In genomic region chr1:54120698-54121481, GRCh38 we compare ENCODE assay signal across 10 cellular contexts. TPM values are rescaled to one million over a fixed set of nuclear protein-coding genes. Genes with fewer than 3 reads are reported as not detected.
DNase-seq lines count a peak whose midpoint lies in the region; ATAC-seq and TF ChIP-seq lines count a peak whose summit lies in the region.
"Had no signal": no experiment of that assay in that cellular context is flagged by ENCODE, and none has a peak within 500 bp of the region (broad histone marks: within the 10 kb centered on the region; RNA-seq: fewer than 3 reads in every experiment).

No MANE protein-coding gene starts in this region.

- intact Hi-C loops in breast epithelium (cut with DNase I; ENCODE audit: low total_unique reads) (loop anchor here (5.0 to 10.0 kb wide), 2 partner anchors 374 to 701 kb away; no protein-coding TSS in a partner anchor), MCF 10A (cut with micrococcal nuclease) (loop anchor here (1.0 to 2.0 kb wide), 2 partner anchors 286 to 368 kb away; no protein-coding TSS in a partner anchor)
- intact Hi-C loops in CD4-positive, alpha-beta memory T cell (cut with micrococcal nuclease): loop anchor here (2.0 kb wide), 2 partner anchors 286 to 690 kb away; partner anchors contain the start of gene SSBP3

- 60 to 66% methylated on average over 31 to 33 of the region's 33 CpGs for WGBS in tibial nerve, 2 donors

- H3K4me3 Mint-ChIP-seq in MCF 10A (ENCODE audit: unreplicated experiment): no peak overlapping the region
- no peak overlapping the region for H3K4me3 Mint-ChIP-seq in CD4-positive, alpha-beta memory T cell

- TF ChIP-seq EP300 in tibial nerve (IDR thresholded peaks at IDR 0.05): no peak

- TF ChIP-seq CTCF in breast epithelium (IDR thresholded peaks at IDR 0.05) (no peak), MCF 10A (IDR thresholded peaks at IDR 0.05; ENCODE audit: unreplicated experiment) (no peak), astrocyte of the cerebellum (IDR thresholded peaks at IDR 0.05; ENCODE audit: low read depth, low read length, missing control alignments) (no peak), tibial nerve (IDR thresholded peaks at IDR 0.05) (no peak), omental fat pad (IDR thresholded peaks at IDR 0.05) (no peak)

- in situ Hi-C loops in astrocyte of the cerebellum (cut with HindIII; ENCODE audit: low sequenced_read_pairs): no loop called here

- H3K27me3 ChIP-seq in breast epithelium (no peaks in the 10 kb centered on the region), tibial nerve (no peaks in the 10 kb centered on the region)
- peaks cover 3% of the 10 kb centered on the region for H3K27me3 ChIP-seq in CD4-positive, alpha-beta memory T cell (ENCODE audit: insufficient read depth, low read length)

- no peaks in the 10 kb centered on the region for H3K4me1 Mint-ChIP-seq in MCF 10A (ENCODE audit: insufficient read depth, unreplicated experiment)
- peaks cover 0 to 11% (median 7%) of the 10 kb centered on the region in 4 donors for H3K4me1 Mint-ChIP-seq in CD4-positive, alpha-beta memory T cell

- no peak for DNase-seq in breast epithelium (ENCODE audit: low spot score in 2 of 2)
- no peak for DNase-seq in MCF 10A (ENCODE audit: unreplicated experiment)
- DNase-seq in astrocyte of the cerebellum (ENCODE audit: low read depth): no peak
- peak; percentile 7 for DNase-seq in medulla oblongata (ENCODE audit: extremely low spot score)
- no peak for DNase-seq in tibial nerve (ENCODE audit: low spot score in 2 of 2)
- no peak for DNase-seq in omental fat pad (ENCODE audit: low spot score)
- DNase-seq in CD4-positive, alpha-beta memory T cell: no peak
- DNase-seq: NCI-H1105 had no signal

- no TSS peak for BruUV-seq in MCF 10A (replicated peaks; lab: Mats Ljungman, UMichigan)

- H3K36me3 ChIP-seq in breast epithelium: no peaks in the 10 kb centered on the region
- H3K36me3 ChIP-seq in tibial nerve: no peaks in the 10 kb centered on the region
- no peaks in the 10 kb centered on the region for H3K36me3 ChIP-seq in CD4-positive, alpha-beta memory T cell (ENCODE audit: insufficient read depth, low read length)

- TF ChIP-seq POLR2A in breast epithelium (IDR thresholded peaks at IDR 0.05): no peak
- TF ChIP-seq POLR2A in tibial nerve (IDR thresholded peaks at IDR 0.05): no peak

- H3K27ac ChIP-seq in breast epithelium (no peak overlapping the region), tibial nerve (peak overlapping the region in 1 of 4 donors; percentile 58)
- H3K27ac ChIP-seq in CD4-positive, alpha-beta memory T cell (ENCODE audit: low read depth, low read length): no peak overlapping the region

- H3K9me3 ChIP-seq in breast epithelium (no peaks in the 10 kb centered on the region), tibial nerve (no peaks in the 10 kb centered on the region)
- no peaks in the 10 kb centered on the region for H3K9me3 ChIP-seq in CD4-positive, alpha-beta memory T cell (ENCODE audit: control insufficient read depth in 1 of 2, low read length in 2 of 2)

- no peaks in the 10 kb centered on the region for H3K27me3 Mint-ChIP-seq in MCF 10A (ENCODE audit: insufficient read depth, unreplicated experiment)
- no peaks in the 10 kb centered on the region for H3K27me3 Mint-ChIP-seq in CD4-positive, alpha-beta memory T cell
- H3K27me3 Mint-ChIP-seq: stimulated activated naive CD8-positive, alpha-beta T cell treated with anti-CD3 and anti-CD28 coated beads, Interleukin-15, amount 100 ng/mL, for 72 hours had no signal

- H3K4me1 ChIP-seq in breast epithelium: peaks cover 0 to 4% of the 10 kb centered on the region in 2 donors
- H3K4me1 ChIP-seq in tibial nerve: peaks cover 0 to 13% (median 8%) of the 10 kb centered on the region in 4 donors
- H3K4me1 ChIP-seq in CD4-positive, alpha-beta memory T cell (ENCODE audit: insufficient read depth, low read length): no peaks in the 10 kb centered on the region

- no peaks in the 10 kb centered on the region for H3K9me3 Mint-ChIP-seq in MCF 10A (ENCODE audit: unreplicated experiment)
- H3K9me3 Mint-ChIP-seq in CD4-positive, alpha-beta memory T cell: no peaks in the 10 kb centered on the region
- H3K9me3 Mint-ChIP-seq: stimulated activated naive CD8-positive, alpha-beta T cell treated with anti-CD3 and anti-CD28 coated beads, Interleukin-15, amount 100 ng/mL, for 72 hours had no signal

- POLR2A ChIA-PET in MCF 10A (lab: Yijun Ruan, JAX): interaction anchor here (1.6 to 2.1 kb wide), 2 partner anchors 9 to 79 kb away, joined by 4 to 7 read pairs; partner anchors contain the start of genes CYB5RL and MRPL37
- POLR2A ChIA-PET in CD4-positive, alpha-beta memory T cell (lab: Charles Lee; ENCODE audit: partially characterized antibody): no interaction called here

- no peaks in the 10 kb centered on the region for H3K36me3 Mint-ChIP-seq in MCF 10A (ENCODE audit: insufficient read depth, unreplicated experiment)
- H3K36me3 Mint-ChIP-seq in CD4-positive, alpha-beta memory T cell: no peaks in the 10 kb centered on the region

- H3K4me3 ChIP-seq in breast epithelium: peak overlapping the region; percentile 15 to 53 (median 31)
- H3K4me3 ChIP-seq in astrocyte of the cerebellum (ENCODE audit: low read depth, low read length): peak overlapping the region; percentile 9
- peak overlapping the region in 3 of 4 donors; percentile 22 to 37 (median 24) for H3K4me3 ChIP-seq in tibial nerve
- H3K4me3 ChIP-seq in CD4-positive, alpha-beta memory T cell (ENCODE audit: low read length in 2 of 2): no peak overlapping the region

- no peak overlapping the region for H3K27ac Mint-ChIP-seq in MCF 10A (ENCODE audit: low read depth, unreplicated experiment)
- H3K27ac Mint-ChIP-seq in CD4-positive, alpha-beta memory T cell: no peak overlapping the region
- H3K27ac Mint-ChIP-seq: stimulated activated naive CD8-positive, alpha-beta T cell treated with anti-CD3 and anti-CD28 coated beads, Interleukin-15, amount 100 ng/mL, for 72 hours had no signal

- CTCF ChIA-PET in MCF 10A (lab: Yijun Ruan, JAX): interaction anchor here (0.5 to 0.8 kb wide), 7 partner anchors 13 to 374 kb away, joined by 3 to 6 read pairs (median 3); no protein-coding TSS in a partner anchor
- CTCF ChIA-PET in CD4-positive, alpha-beta memory T cell (lab: Charles Lee; ENCODE audit: partially characterized antibody): interaction anchor here (0.6 to 6.2 kb wide), 3 partner anchors 11 to 369 kb away, joined by 3 to 43 read pairs (median 4); no protein-coding TSS in a partner anchor

- no peak for ATAC-seq in omental fat pad (ENCODE audit: low FRiP score)
- no peak for ATAC-seq in HG03354 (IDR thresholded peaks at IDR 0.05; ENCODE audit: poor library complexity, severe bottlenecking, unreplicated experiment)

RNA-seq across cellular contexts. Expression of gene CDCP2, which starts 31.9 kb away (rescaled TPM):
- 1 to 10 TPM in 1 of 3 donors, not detected in 2; 1.3 TPM for total RNA-seq in breast epithelium
- not detected in 2 replicates for total RNA-seq in MCF 10A (2022)
- total RNA-seq in tibial nerve: under 1 TPM in 2 of 4 donors, not detected in 2; 0.30 to 0.44 TPM
- under 1 TPM in 1 of 4 donors, not detected in 3; 0.19 TPM for total RNA-seq in omental fat pad
- under 1 TPM in 1 of 2 experiments, not detected in 1; 0.19 TPM for total RNA-seq in CD4-positive, alpha-beta memory T cell
- not detected for polyA plus RNA-seq in CD4-positive, alpha-beta memory T cell

Comparison
In these comparisons a context has a peak if more than half of its experiments do, and no peak if none do; other contexts are left out.
1. H3K4me3 ChIP-seq: peak in breast epithelium (3 of 3), astrocyte of the cerebellum (single experiment) and tibial nerve (3 of 4); none in CD4-positive, alpha-beta memory T cell (0 of 2).